In the genomic region with DNA sequence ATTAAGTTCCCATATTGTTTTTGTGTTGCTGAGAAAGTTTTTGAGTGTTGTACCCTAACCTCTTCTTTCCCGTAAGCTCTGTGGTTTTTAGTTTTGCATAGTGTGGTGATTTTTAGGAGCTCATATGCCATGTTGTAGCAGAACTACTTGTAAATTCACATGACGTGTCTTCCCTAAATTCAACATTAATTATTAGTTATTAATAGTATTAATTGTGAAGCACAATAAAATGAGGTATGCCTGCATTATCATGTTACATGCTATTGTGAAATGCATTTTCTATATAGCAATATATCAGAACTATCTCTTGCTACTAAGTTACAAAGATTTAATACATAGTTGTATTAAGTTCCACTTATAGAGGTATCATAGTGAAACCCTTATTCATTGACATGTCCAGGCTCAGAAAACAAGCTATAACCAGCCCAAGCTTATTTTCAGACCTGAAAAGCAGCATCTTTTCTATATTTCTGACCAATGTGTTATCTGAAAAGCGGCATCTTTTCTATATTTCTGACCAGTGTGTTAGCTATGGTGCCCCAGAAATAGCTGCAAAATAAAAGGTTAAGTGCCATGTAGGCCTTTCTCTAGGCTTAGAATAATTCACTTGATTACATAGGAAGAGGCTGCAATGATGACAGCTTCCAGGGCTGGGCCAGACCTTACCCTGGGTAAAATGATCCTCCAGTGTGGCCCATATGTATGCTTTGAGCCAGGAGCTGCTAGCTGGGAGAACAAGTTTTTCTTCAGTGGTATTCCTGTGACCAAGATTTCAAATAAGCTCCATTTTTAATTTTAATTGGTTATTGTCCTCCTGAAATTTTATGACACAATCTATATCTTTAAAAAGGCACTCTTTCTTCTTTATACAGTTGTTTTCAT, we compare ENCODE assay signal across 19 cellular contexts. TPM values are rescaled to one million over a fixed set of nuclear protein-coding genes. Genes with fewer than 3 reads are reported as not detected.
DNase-seq lines count a peak whose midpoint lies in the region; ATAC-seq, FAIRE-seq and TF ChIP-seq lines count a peak whose summit lies in the region.
"Had no signal": no experiment of that assay in that cellular context is flagged by ENCODE, and none has a peak within 500 bp of the region (broad histone marks: within the 10 kb centered on the region; RNA-seq: fewer than 3 reads in every experiment).

No MANE protein-coding gene starts in this region.

- H3K4me1 ChIP-seq in foreskin keratinocyte (peaks cover 37% of the 10 kb centered on the region), spleen (peaks cover 22 to 67% (median 46%) of the 10 kb centered on the region in 6 donors), A673 (ENCODE audit: insufficient read depth, low read length, poor library complexity, severe bottlenecking) (no peaks in the 10 kb centered on the region)

- ATAC-seq in foreskin keratinocyte (no peak), HG03469 (IDR thresholded peaks at IDR 0.05; ENCODE audit: unreplicated experiment) (no peak)
- ATAC-seq: activated CD4-positive, CD25-positive, alpha-beta regulatory T cell treated with anti-CD3 and anti-CD28 coated beads, Interleukin-2, amount 50 U/mL, for 24 hours; stimulated activated naive CD8-positive, alpha-beta T cell treated with anti-CD3 and anti-CD28 coated beads, Interleukin-15, amount 100 ng/mL, for 72 hours had no signal

- H3K27me3 ChIP-seq in foreskin keratinocyte (no peaks in the 10 kb centered on the region), spleen (replicated peaks in 1 of 7) (no peaks in the 10 kb centered on the region), A673 (replicated peaks; ENCODE audit: insufficient read depth, low read depth, low read length, poor library complexity) (no peaks in the 10 kb centered on the region)
- H3K27me3 ChIP-seq: ovary, sigmoid colon had no signal

- no peaks in the 10 kb centered on the region for H3K9me3 ChIP-seq in spleen
- no peaks in the 10 kb centered on the region for H3K9me3 ChIP-seq in A673 (ENCODE audit: low read depth, low read length, poor library complexity, severe bottlenecking)
- H3K9me3 ChIP-seq: ovary, sigmoid colon had no signal

- H3K27ac ChIP-seq in foreskin keratinocyte (peak overlapping the region; percentile 40), spleen (peak overlapping the region in 5 of 8 donors; percentile 8 to 51 (median 31)), A673 (ENCODE audit: low read depth, low read length, poor library complexity, severe bottlenecking) (no peak overlapping the region)

- TF ChIP-seq POLR2A in spleen (IDR thresholded peaks at IDR 0.05), result no peak

- WGBS in spleen, 5 donors, result 65 to 77% (median 74%) methylated on average over 3 of the region's 3 CpGs

- intact Hi-C loops in spleen (cut with DNase I; ENCODE audit: low total_unique reads), result no loop called here
- intact Hi-C loops in A673 (cut with micrococcal nuclease; ENCODE audit: unreplicated experiment), result no loop called here

- no peaks in the 10 kb centered on the region for H3K36me3 ChIP-seq in spleen
- H3K36me3 ChIP-seq in A673 (ENCODE audit: insufficient read depth, low read length, poor library complexity, severe bottlenecking), result no peaks in the 10 kb centered on the region
- H3K36me3 ChIP-seq: ovary, sigmoid colon had no signal

- H3K4me3 ChIP-seq in spleen (no peak overlapping the region), A673 (ENCODE audit: low read depth, low read length, poor library complexity, severe bottlenecking) (no peak overlapping the region)
- H3K4me3 ChIP-seq: ovary, sigmoid colon had no signal

- no TSS peak for BruUV-seq in A673 (replicated peaks; lab: Mats Ljungman, UMichigan)

- POLR2A ChIA-PET in A673 (lab: Charles Lee; ENCODE audit: low non-redundant PET), result no interaction called here

- in situ Hi-C loops in GM13976 (cut with MboI; ENCODE audit: low sequenced_read_pairs, unreplicated experiment), result no loop called here

- peak; percentile 39 for DNase-seq in HCEC 1CT
- DNase-seq in SK-N-DZ (ENCODE audit: low spot score), result peak; percentile 30
- DNase-seq in foreskin keratinocyte, result peak in 1 of 2 donors; percentile 61
- no peak for DNase-seq in spleen
- no peak for DNase-seq in A673 (ENCODE audit: low spot score)
- no peak for DNase-seq in GM19239 (ENCODE audit: insufficient read length, low spot score)
- no peak for DNase-seq in GM13976 (ENCODE audit: low spot score)
- DNase-seq: activated naive CD8-positive, alpha-beta T cell treated with anti-CD3 and anti-CD28 coated beads for 36 hours; Calu3; dermis blood vessel endothelial cell; naive B cell; NCI-H1417 treated with DMSO at 0.1 percent for 48 hours; ovary; SHP77 treated with DMSO at 0.1 percent for 48 hours; sigmoid colon; stimulated activated CD4-positive, alpha-beta T cell treated with anti-CD3 and anti-CD28 coated beads, Interleukin-2, amount 100 ng/mL, for 24 hours; stimulated activated naive CD8-positive, alpha-beta T cell treated with anti-CD3 and anti-CD28 coated beads, Interleukin-15, amount 100 ng/mL, for 72 hours had no signal

- no peak for FAIRE-seq in GM19239 (lab: Jason Lieb, UNC)

- TF ChIP-seq CTCF in foreskin keratinocyte (conservative IDR thresholded peaks at IDR 0.05) (no peak), spleen (IDR thresholded peaks at IDR 0.05 in 8 of 11, conservative IDR thresholded peaks at IDR 0.05 in 3 of 11) (no peak), A673 (conservative IDR thresholded peaks at IDR 0.05; ENCODE audit: low read depth, low read length) (no peak), GM13976 (IDR thresholded peaks at IDR 0.05; ENCODE audit: borderline replicate concordance, control extremely low read depth, extremely low read depth, insufficient read depth, missing control alignments) (no peak)

- CTCF ChIA-PET in A673 (lab: Charles Lee), result no interaction called here

RNA-seq across cellular contexts. Expression of gene EPAS1, which starts 21.6 kb away (rescaled TPM):
- 23.8 and 29.3 TPM in 2 replicates for polyA plus RNA-seq in SK-N-DZ (2014; cell fraction: cytosol; rRNA removed)
- polyA plus RNA-seq in SK-N-DZ (2014; cell fraction: nucleus; rRNA removed), result 22.9 and 56.6 TPM in 2 replicates
- total RNA-seq in foreskin keratinocyte, result 23.3 and 47.3 TPM in 2 replicates
- 13.0 and 28.2 TPM in 2 replicates for polyA plus RNA-seq in foreskin keratinocyte
- total RNA-seq in spleen, result 100 to 1,000 TPM; 145 to 330 (median 233) TPM
- polyA plus RNA-seq in spleen, result 10 to 100 TPM; 30.5 to 58.1 (median 38.5) TPM
- total RNA-seq in A673 (2021), result 0.41 and 1.2 TPM in 2 replicates

Comparison
In these comparisons a context has a peak if more than half of its experiments do, and no peak if none do; other contexts are left out.
1. DNase-seq: peak in HCEC 1CT (single experiment) and SK-N-DZ (single experiment); none in spleen (single experiment), A673 (single experiment), GM19239 (single experiment) and GM13976 (single experiment).
2. RNA of gene EPAS1, which starts 21.6 kb away (total RNA-seq): 145 to 330 TPM in spleen and 23.3 to 47.3 TPM in foreskin keratinocyte; 0.41 to 1.2 TPM in A673; every median in the first group is over 10 times any median in the second.